Comparison of ENCODE assay signal across 17 cellular contexts in the genomic region with DNA sequence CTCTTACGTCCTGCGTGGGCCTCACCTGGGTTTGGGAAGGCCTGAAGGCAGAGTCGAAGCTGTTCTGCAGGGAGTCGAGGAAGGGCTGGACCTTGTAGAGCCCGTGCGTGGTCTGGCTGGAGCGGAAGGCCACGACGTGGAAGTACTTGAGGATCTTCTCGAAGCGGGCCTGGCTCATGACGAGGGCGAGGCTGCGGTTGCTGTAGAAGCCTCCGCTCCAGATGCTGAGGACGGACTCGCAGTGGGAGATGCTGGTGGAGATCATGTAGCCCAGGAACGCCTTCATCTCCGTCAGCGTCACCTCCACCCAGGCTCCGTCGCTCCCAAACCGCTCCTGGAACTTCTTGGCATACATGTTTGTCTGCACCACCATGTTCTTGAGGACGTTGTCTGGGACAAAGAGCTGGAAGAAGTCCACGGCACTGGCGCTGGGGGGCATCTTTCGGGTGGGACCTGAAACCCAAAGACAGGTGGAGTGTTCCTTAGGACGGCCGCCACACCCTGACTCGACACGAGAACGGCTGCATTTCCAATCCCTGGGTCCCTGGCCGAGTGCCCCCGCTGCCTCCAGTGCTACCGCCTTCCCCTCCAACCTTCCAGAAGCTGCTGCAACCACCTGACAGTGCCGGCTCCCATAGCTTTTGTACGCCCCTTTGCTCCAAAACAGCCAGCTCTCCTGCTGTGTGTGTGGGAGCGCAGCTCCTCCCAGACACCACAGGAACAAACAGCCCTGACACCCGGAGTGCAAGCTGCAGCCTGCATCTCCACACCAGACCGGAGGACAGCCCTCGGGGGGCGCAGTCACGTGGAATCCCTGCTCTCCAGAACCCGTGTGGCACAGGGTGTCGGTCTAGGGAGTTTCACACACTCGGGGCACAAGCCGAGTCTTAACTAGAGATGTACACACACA.
"Had no signal": no experiment of that assay in that cellular context is flagged by ENCODE, and none has a peak within 500 bp of the region (broad histone marks: within the 10 kb centered on the region; RNA-seq: fewer than 3 reads in every experiment).

No MANE protein-coding gene starts in this region.

- DNase-seq: activated CD4-positive, alpha-beta T cell treated with anti-CD3 and anti-CD28 coated beads for 1 hour; activated CD4-positive, alpha-beta T cell treated with anti-CD3 and anti-CD28 coated beads, Interleukin-2, amount 50 U/mL, for 4 hours; activated naive CD4-positive, alpha-beta T cell treated with Interleukin-2 at 50 U/mL for 16 hours; aorta; effector CD4-positive, alpha-beta T cell; hypothalamus; kidney glomerular epithelial cell; stimulated activated CD4-positive, alpha-beta T cell treated with anti-CD3 and anti-CD28 coated beads, Interleukin-1b, Interleukin-23, amount 100 ng/mL, for 48 hours; stomach; T-cell; T-helper 9 cell; upper lobe of right lung had no signal

- H3K4me3 ChIP-seq: coronary artery, esophagus muscularis mucosa, stomach, thoracic aorta, upper lobe of right lung had no signal

- H3K27ac Mint-ChIP-seq: activated T-helper 17 cell treated with anti-CD3 and anti-CD28 coated beads, Interleukin-2, amount 50 U/mL, for 72 hours; T-cell had no signal

- H3K36me3 Mint-ChIP-seq: T-cell had no signal

- H3K9me3 Mint-ChIP-seq: activated T-helper 17 cell treated with anti-CD3 and anti-CD28 coated beads, Interleukin-2, amount 50 U/mL, for 72 hours; T-cell had no signal

- H3K4me1 Mint-ChIP-seq: activated T-helper 17 cell treated with anti-CD3 and anti-CD28 coated beads, Interleukin-2, amount 50 U/mL, for 72 hours; T-cell had no signal

- ATAC-seq: activated T-helper 17 cell treated with anti-CD3 and anti-CD28 coated beads, Interleukin-2, amount 50 U/mL, for 72 hours; sciatic nerve; T-cell; upper lobe of right lung had no signal

- H3K27me3 ChIP-seq: upper lobe of right lung had no signal

- H3K36me3 ChIP-seq: esophagus muscularis mucosa, stomach, thoracic aorta, upper lobe of right lung had no signal

- H3K4me3 Mint-ChIP-seq: activated T-helper 17 cell treated with anti-CD3 and anti-CD28 coated beads, Interleukin-2, amount 50 U/mL, for 72 hours; T-cell had no signal

- H3K4me1 ChIP-seq: esophagus muscularis mucosa, stomach, upper lobe of right lung had no signal

- H3K27ac ChIP-seq: coronary artery, esophagus muscularis mucosa, stomach, thoracic aorta, upper lobe of right lung had no signal

- H3K9me3 ChIP-seq: esophagus muscularis mucosa, stomach, thoracic aorta, upper lobe of right lung had no signal
